10 cellular contexts compared by ENCODE assay signal in the genomic region with DNA sequence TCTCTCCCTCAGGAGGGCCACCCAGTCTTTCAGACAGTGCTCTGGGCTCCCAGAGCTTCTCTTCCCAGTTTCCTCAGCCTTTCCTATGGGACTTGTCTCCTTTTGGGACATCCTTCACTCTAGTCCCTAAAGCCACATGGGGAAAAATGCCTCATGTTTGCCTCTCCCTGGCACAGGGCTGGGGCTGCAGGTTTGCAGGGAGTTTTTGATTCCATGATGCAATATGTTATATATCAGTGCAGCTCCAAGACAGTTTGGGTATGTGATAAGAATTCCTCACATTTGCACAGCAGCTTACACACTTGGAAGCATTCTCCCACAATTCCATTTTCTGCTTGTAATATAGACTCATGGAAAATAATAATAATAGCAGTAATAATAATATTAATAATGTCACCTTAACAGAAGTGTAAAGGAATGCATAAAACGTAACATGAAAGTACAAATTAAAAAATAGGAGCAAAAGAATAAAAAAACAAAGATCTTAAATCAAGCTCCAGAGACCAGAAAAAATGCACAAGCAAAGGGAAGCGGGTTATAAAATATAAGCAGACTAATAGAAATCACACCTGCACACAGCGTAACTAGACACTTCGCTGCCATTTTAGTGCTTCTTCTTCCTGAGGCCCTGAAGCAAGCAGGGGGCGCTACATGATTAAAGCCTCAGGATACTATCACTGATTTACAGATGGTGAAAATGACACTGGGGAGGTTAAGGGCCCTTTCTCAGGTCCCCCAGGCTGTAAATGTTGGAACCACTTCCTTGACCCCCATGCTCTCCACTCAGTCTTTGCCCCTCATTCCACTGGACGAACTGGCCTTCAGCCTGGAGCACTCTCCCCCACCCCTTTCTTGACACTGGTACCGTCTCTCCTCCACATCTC.
A peak's percentile ranks its signal among the peaks of the same experiment; 100 is the strongest.
DNase-seq lines count a peak whose midpoint lies in the region; ATAC-seq and TF ChIP-seq lines count a peak whose summit lies in the region.
"Had no signal": no experiment of that assay in that cellular context is flagged by ENCODE, and none has a peak within 500 bp of the region (broad histone marks: within the 10 kb centered on the region; RNA-seq: fewer than 3 reads in every experiment).

No MANE protein-coding gene starts in this region.

- peaks cover 81% of the 10 kb centered on the region for H3K4me1 Mint-ChIP-seq in nephron progenitor cell
- H3K4me1 Mint-ChIP-seq: naive B cell had no signal

- no peaks in the 10 kb centered on the region for H3K27me3 ChIP-seq in breast epithelium

- peaks cover 11% of the 10 kb centered on the region for H3K9me3 Mint-ChIP-seq in nephron progenitor cell

- H3K27me3 Mint-ChIP-seq in nephron progenitor cell (ENCODE audit: low read depth, poor library complexity), result peaks cover 3% of the 10 kb centered on the region

- TF ChIP-seq CTCF in breast epithelium (IDR thresholded peaks at IDR 0.05), result no peak
- peak; percentile 13 for TF ChIP-seq CTCF in nephron progenitor cell (IDR thresholded peaks at IDR 0.05)
- no peak for TF ChIP-seq CTCF in lower leg skin (IDR thresholded peaks at IDR 0.05)

- H3K9me3 ChIP-seq in breast epithelium, result no peaks in the 10 kb centered on the region

- peaks cover 16 to 28% of the 10 kb centered on the region in 2 donors for H3K4me1 ChIP-seq in breast epithelium

- H3K27ac ChIP-seq in breast epithelium, result peak overlapping the region; percentile 86 to 94

- no peak for TF ChIP-seq POLR2A in breast epithelium (IDR thresholded peaks at IDR 0.05)
- no peak for TF ChIP-seq POLR2A in lower leg skin (IDR thresholded peaks at IDR 0.05)

- peak; percentile 67 for DNase-seq in DMS53 (lab: John Stamatoyannopoulos, UW)
- DNase-seq in M059J (ENCODE audit: low read depth), result peak; percentile 54
- no peak for DNase-seq in breast epithelium (ENCODE audit: low spot score in 2 of 2)
- no peak for DNase-seq in nephron progenitor cell
- no peak for DNase-seq in mesenteric fat pad (ENCODE audit: low spot score)
- no peak for DNase-seq in activated naive CD4-positive, alpha-beta T cell (lab: John Stamatoyannopoulos, UW)
- no peak for DNase-seq in lower leg skin (ENCODE audit: low spot score in 2 of 2)
- DNase-seq: naive B cell, NCI-H1048 had no signal

- intact Hi-C loops in breast epithelium (cut with DNase I; ENCODE audit: low total_unique reads), result loop anchor here (1.0 kb wide), 1 partner anchor 40 kb away; no protein-coding TSS in a partner anchor
- intact Hi-C loops in lower leg skin (cut with DNase I; ENCODE audit: low total_unique reads), result no loop called here

- H3K36me3 ChIP-seq in breast epithelium, result no peaks in the 10 kb centered on the region

- no peak overlapping the region for H3K4me3 Mint-ChIP-seq in nephron progenitor cell
- H3K4me3 Mint-ChIP-seq: naive B cell had no signal

- H3K4me3 ChIP-seq in breast epithelium, result no peak overlapping the region
- no peak overlapping the region for H3K4me3 ChIP-seq in lower leg skin (ENCODE audit: low read depth, poor library complexity, severe bottlenecking)

- peak overlapping the region; percentile 26 for H3K27ac Mint-ChIP-seq in nephron progenitor cell
- H3K27ac Mint-ChIP-seq: naive B cell had no signal

- ATAC-seq in GM18870 (IDR thresholded peaks at IDR 0.05; ENCODE audit: unreplicated experiment), result no peak

- WGBS in lower leg skin, 2 donors, result 86 to 89% methylated on average over 7 of the region's 7 CpGs

- H3K36me3 Mint-ChIP-seq in nephron progenitor cell (ENCODE audit: low read depth), result no peaks in the 10 kb centered on the region
- H3K36me3 Mint-ChIP-seq: naive B cell had no signal

Comparison
In these comparisons a context has a peak if more than half of its experiments do, and no peak if none do; other contexts are left out.
1. DNase-seq: peak in DMS53 (single experiment) and M059J (single experiment); none in breast epithelium (0 of 2), nephron progenitor cell (single experiment), mesenteric fat pad (single experiment), activated naive CD4-positive, alpha-beta T cell (0 of 4) and lower leg skin (0 of 2).